In the genomic region with DNA sequence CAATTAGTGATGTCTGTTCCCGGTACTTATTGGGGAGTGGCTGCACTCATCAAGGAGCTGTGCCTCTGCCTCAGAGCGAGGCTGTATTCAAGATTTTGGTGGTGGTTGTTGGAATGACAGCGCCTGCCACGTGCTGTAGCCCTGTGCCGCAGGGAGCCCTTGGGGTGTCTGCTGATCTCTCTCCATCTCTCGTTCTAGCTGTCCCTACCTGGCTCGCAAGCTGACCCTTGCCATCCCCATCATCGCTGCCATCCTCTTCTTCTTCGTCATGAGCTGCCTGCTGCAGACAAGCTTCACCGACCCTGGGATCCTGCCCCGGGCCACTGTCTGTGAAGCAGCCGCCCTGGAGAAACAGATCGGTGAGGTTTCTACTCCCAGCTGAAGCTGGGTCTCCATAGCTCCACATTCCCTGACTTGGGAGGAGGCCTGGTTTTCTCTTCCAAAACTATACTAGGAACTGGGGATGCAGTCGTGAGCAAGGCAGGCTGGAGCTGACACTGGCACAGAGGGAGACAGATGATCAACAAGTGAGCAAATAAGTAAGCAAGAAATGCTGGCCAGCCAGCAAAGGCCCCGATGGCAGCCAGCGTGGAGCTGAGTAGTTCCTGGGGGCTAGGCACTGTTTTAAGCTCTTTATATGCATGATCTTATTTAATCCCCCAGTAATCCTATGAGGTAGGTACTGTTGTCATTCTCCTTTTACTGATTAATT, we compare ENCODE assay signal across 1 cellular context.
TF ChIP-seq lines count a peak whose summit lies in the region.

No MANE protein-coding gene starts in this region.

TF ChIP-seq in HCT116, 20 proteins besides CTCF, POLR2A, EP300 and RAD21:
- no peak for TF ChIP-seq EZH2phosphoT487 (IDR thresholded peaks at IDR 0.05; ENCODE audit: borderline replicate concordance)
TF ChIP-seq in HCT116: peak in this region for 0.
